ENCODE assay signal across 10 cellular contexts in the genomic region with DNA sequence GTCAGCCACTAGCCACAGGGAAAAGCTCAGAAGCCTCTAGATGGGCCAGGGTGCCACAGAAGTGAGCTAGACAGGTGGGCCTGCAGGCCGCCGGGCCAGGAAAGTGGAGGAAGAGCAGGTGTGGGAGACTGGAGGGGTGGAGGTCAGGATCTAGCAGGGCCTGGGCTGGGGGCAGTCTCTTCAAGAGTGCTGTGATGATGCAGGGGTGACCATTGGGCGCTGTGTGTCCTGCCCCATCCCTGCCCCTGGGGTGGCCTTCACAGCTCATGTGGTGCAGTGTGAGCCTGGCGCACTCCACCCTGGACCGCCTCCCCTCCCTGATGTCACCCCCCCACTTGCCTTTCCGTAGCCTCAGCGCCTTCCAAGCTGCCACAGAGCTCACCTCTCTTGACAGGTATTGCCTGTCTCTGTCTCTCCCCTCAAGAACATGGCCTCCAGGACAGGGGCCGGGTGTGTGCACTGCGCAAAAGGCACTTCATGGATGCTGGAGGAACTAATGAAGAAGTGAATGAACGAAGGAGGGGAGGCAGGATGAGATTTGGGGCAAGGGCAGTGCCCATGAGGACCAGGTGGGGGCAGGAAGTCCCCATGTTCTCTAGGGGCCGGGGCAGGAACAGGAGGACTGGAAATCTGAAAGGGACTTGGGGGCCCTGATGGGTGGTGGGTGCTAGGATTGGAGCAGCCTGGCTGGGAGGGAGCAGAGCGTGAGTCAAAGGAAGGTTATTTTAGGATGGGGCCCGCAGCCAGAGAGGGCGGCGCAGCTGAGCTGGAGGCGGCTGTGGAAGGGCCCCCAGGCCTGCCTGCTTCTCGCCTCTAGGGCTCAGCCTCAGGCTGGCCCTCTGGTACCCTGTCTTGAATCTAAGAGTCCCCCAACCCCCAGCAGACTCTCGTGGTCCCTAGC. TPM values are rescaled to one million over a fixed set of nuclear protein-coding genes. Genes with fewer than 3 reads are reported as not detected.
DNase-seq lines count a peak whose midpoint lies in the region; ATAC-seq and TF ChIP-seq lines count a peak whose summit lies in the region.
"Had no signal": no experiment of that assay in that cellular context is flagged by ENCODE, and none has a peak within 500 bp of the region (broad histone marks: within the 10 kb centered on the region; RNA-seq: fewer than 3 reads in every experiment).

No MANE protein-coding gene starts in this region.

- TF ChIP-seq CTCF in thoracic aorta (IDR thresholded peaks at IDR 0.05) = peak; percentile 60

- H3K27ac Mint-ChIP-seq in T-helper 1 cell treated with Interleukin-12 subunit alpha and Interleukin-12 subunit beta and Interleukin-4 antibody, amounts not matched to agents 30 μg/mL and 1 μg/mL, for 36 hours = peak overlapping the region; percentile 76

- peaks cover 15 to 71% of the 10 kb centered on the region in 2 donors for H3K4me1 ChIP-seq in thoracic aorta (ENCODE audit: control insufficient read depth in 1 of 2, low read depth in 2 of 2)

- peak; percentile 71 for ATAC-seq in left ventricle myocardium superior
- peak; percentile 30 for ATAC-seq in thoracic aorta (ENCODE audit: insufficient number of reproducible peaks, low FRiP score, low read depth)
- no peak for ATAC-seq in GM21447 (IDR thresholded peaks at IDR 0.05; ENCODE audit: unreplicated experiment)
- no peak for ATAC-seq in HG02840 (IDR thresholded peaks at IDR 0.05; ENCODE audit: low FRiP score, unreplicated experiment)

- no peaks in the 10 kb centered on the region for H3K27me3 ChIP-seq in thoracic aorta (replicated peaks; ENCODE audit: insufficient read depth)

- no peak overlapping the region for H3K4me3 Mint-ChIP-seq in T-helper 1 cell treated with Interleukin-12 subunit alpha and Interleukin-12 subunit beta and Interleukin-4 antibody, amounts not matched to agents 30 μg/mL and 1 μg/mL, for 36 hours
- H3K4me3 Mint-ChIP-seq: CD14-positive monocyte had no signal

- peaks cover 2% of the 10 kb centered on the region for H3K36me3 Mint-ChIP-seq in T-helper 1 cell treated with Interleukin-12 subunit alpha and Interleukin-12 subunit beta and Interleukin-4 antibody, amounts not matched to agents 30 μg/mL and 1 μg/mL, for 36 hours (ENCODE audit: low read depth)

- H3K9me3 ChIP-seq in thoracic aorta = no peaks in the 10 kb centered on the region

- H3K9me3 Mint-ChIP-seq in T-helper 1 cell treated with Interleukin-12 subunit alpha and Interleukin-12 subunit beta and Interleukin-4 antibody, amounts not matched to agents 30 μg/mL and 1 μg/mL, for 36 hours = no peaks in the 10 kb centered on the region
- H3K9me3 Mint-ChIP-seq: CD14-positive monocyte had no signal

- H3K36me3 ChIP-seq in thoracic aorta = no peaks in the 10 kb centered on the region

- H3K4me1 Mint-ChIP-seq in T-helper 1 cell treated with Interleukin-12 subunit alpha and Interleukin-12 subunit beta and Interleukin-4 antibody, amounts not matched to agents 30 μg/mL and 1 μg/mL, for 36 hours (ENCODE audit: low read depth) = peaks cover 37% of the 10 kb centered on the region

- intact Hi-C loops in left ventricle myocardium superior (cut with micrococcal nuclease) = no loop called here

- no peaks in the 10 kb centered on the region for H3K27me3 Mint-ChIP-seq in T-helper 1 cell treated with Interleukin-12 subunit alpha and Interleukin-12 subunit beta and Interleukin-4 antibody, amounts not matched to agents 30 μg/mL and 1 μg/mL, for 36 hours (ENCODE audit: low read depth)

- H3K4me3 ChIP-seq in thoracic aorta = no peak overlapping the region

- peak overlapping the region; percentile 77 to 86 for H3K27ac ChIP-seq in thoracic aorta

- DNase-seq in T-helper 1 cell = no peak
- peak; percentile 41 for DNase-seq in amniotic epithelial cell (ENCODE audit: low read depth)
- peak; percentile 85 for DNase-seq in left ventricle myocardium superior
- no peak for DNase-seq in thoracic aorta (ENCODE audit: low spot score)
- DNase-seq in GM19240 (ENCODE audit: insufficient read length, low spot score) = no peak

RNA-seq across cellular contexts. Expression of a gene that starts 6.6 kb away (rescaled TPM):
- total RNA-seq in left ventricle myocardium superior = 36.4 TPM
- 10 to 100 TPM; 87.7 to 94.9 TPM for total RNA-seq in thoracic aorta

RNA-seq across cellular contexts. Expression of a gene that starts 12.2 kb away (rescaled TPM):
- total RNA-seq in left ventricle myocardium superior (24.4 TPM), thoracic aorta (100 to 1,000 TPM in 1 of 2 donors, 10 to 100 TPM in 1; 60.9 to 143 TPM)

RNA-seq across cellular contexts. Expression of a gene that starts 28.3 kb away (rescaled TPM):
- total RNA-seq in left ventricle myocardium superior (2.9 TPM), thoracic aorta (10 to 100 TPM; 18.7 to 30.3 TPM)
- total RNA-seq: SK-MEL-5 had no signal

RNA-seq across cellular contexts. Expression of a gene that starts 39.8 kb away (rescaled TPM):
- 0.27 TPM for total RNA-seq in left ventricle myocardium superior
- 10 to 100 TPM in 1 of 2 donors, 1 to 10 TPM in 1; 2.3 to 25.5 TPM for total RNA-seq in thoracic aorta

Comparison
In these comparisons a context has a peak if more than half of its experiments do, and no peak if none do; other contexts are left out.
1. DNase-seq: peak in amniotic epithelial cell (single experiment) and left ventricle myocardium superior (single experiment); none in T-helper 1 cell (0 of 5), thoracic aorta (single experiment) and GM19240 (single experiment).
2. ATAC-seq: peak in left ventricle myocardium superior (single experiment) and thoracic aorta (single experiment); none in GM21447 (single experiment) and HG02840 (single experiment).